8 cellular contexts compared by ENCODE assay signal in the genomic region with DNA sequence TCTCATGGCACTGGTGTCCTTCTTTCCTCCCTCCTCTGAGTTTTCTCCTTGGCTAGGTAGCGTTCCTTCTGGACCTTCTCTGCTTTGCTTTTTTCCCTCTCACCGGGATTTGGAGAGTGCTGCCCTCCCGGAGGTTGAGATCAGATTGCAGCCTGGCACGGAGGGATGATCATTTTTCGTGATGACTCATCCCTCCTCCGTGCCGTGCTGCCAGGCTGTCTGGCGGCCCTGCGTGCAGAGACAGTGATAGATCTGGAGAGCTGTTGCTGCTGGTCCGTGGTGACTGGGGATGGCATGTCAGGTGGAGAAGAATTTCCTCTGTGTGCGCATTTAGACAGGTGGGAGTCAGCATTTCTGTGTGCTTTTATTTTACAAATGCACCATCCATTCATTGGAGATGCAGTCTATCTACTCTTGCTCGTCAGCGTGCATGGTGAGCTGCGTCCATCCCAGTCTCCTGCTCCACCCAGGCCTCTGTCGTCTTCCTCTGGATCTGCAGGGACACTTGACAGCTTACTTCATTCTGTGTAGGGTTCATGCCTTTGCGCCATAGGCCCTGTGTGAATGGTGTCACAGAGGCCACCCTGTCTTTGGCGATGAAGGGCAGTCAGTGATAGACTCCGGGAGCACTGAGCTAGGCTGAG.
A peak's percentile ranks its signal among the peaks of the same experiment; 100 is the strongest.
DNase-seq lines count a peak whose midpoint lies in the region; ATAC-seq, FAIRE-seq and TF ChIP-seq lines count a peak whose summit lies in the region.

No MANE protein-coding gene starts in this region.

- H3K9me3 Mint-ChIP-seq in glutamatergic neuron (ENCODE audit: unreplicated experiment) = peaks cover 9% of the 10 kb centered on the region

- H3K4me3 Mint-ChIP-seq in glutamatergic neuron (ENCODE audit: unreplicated experiment) = no peak overlapping the region

- ATAC-seq in left ventricle myocardium superior (peak; percentile 44), Right ventricle myocardium superior (ENCODE audit: poor library complexity) (no peak), GM21367 (IDR thresholded peaks at IDR 0.05; ENCODE audit: unreplicated experiment) (no peak)

- FAIRE-seq in urothelium cell line (lab: Jason Lieb, UNC) = peak; percentile 92

- TF ChIP-seq CTCF in glutamatergic neuron (IDR thresholded peaks at IDR 0.05; ENCODE audit: partially characterized antibody, unreplicated experiment) = no peak

- DNase-seq in left ventricle myocardium superior (no peak), Right ventricle myocardium superior (no peak), NCI-H524 (lab: John Stamatoyannopoulos, UW) (peak; percentile 52 to 84), epidermal melanocyte (ENCODE audit: insufficient read length, low spot score) (peak; percentile 43), urothelium cell line (ENCODE audit: low spot score) (peak; percentile 87), Kasumi-1 (lab: John Stamatoyannopoulos, UW) (no peak), glutamatergic neuron (no peak)

- peaks cover 8% of the 10 kb centered on the region for H3K27me3 Mint-ChIP-seq in glutamatergic neuron (ENCODE audit: unreplicated experiment)

- H3K27ac Mint-ChIP-seq in glutamatergic neuron (ENCODE audit: unreplicated experiment) = no peak overlapping the region

- intact Hi-C loops in left ventricle myocardium superior (cut with micrococcal nuclease) = no loop called here
- intact Hi-C loops in Right ventricle myocardium superior (cut with DNase I) = no loop called here

- peaks cover 15% of the 10 kb centered on the region for H3K36me3 Mint-ChIP-seq in glutamatergic neuron (ENCODE audit: unreplicated experiment)

- peaks cover 8% of the 10 kb centered on the region for H3K4me1 Mint-ChIP-seq in glutamatergic neuron (ENCODE audit: low read depth, unreplicated experiment)

Comparison
In these comparisons a context has a peak if more than half of its experiments do, and no peak if none do; other contexts are left out.
1. DNase-seq: peak in NCI-H524 (2 of 2), epidermal melanocyte (single experiment) and urothelium cell line (single experiment); none in left ventricle myocardium superior (single experiment), Right ventricle myocardium superior (single experiment), Kasumi-1 (0 of 2) and glutamatergic neuron (single experiment).